8 cellular contexts compared by ENCODE assay signal in genomic region chr1:1745651-1746565, GRCh38. TPM values are rescaled to one million over a fixed set of nuclear protein-coding genes. Genes with fewer than 3 reads are reported as not detected.
A peak's percentile ranks its signal among the peaks of the same experiment; 100 is the strongest.
DNase-seq lines count a peak whose midpoint lies in the region; ATAC-seq and TF ChIP-seq lines count a peak whose summit lies in the region.
"Not testable (repeated sequence)": the region's sequence is repeated elsewhere in the genome, so short reads cannot be mapped to it uniquely, and the experiment has no call there.

No MANE protein-coding gene starts in this region.

- not testable (repeated sequence) for H3K27me3 ChIP-seq in left lung

- DNase-seq in AG08396 (ENCODE audit: low spot score) (peak; percentile 27), NCI-H82 (lab: John Stamatoyannopoulos, UW) (peak; percentile 83), left lung (peak; percentile 61 to 81)
- peak; percentile 91 for DNase-seq in activated CD8-positive, alpha-beta T cell treated with anti-CD3 and anti-CD28 coated beads, Interleukin-2, amount 10 ng/mL, durations not matched to agents 7 days and 5 days
- DNase-seq in stimulated activated CD4-positive, alpha-beta T cell treated with anti-CD3 and anti-CD28 coated beads, Interleukin-1b, Interleukin-23, amount 100 ng/mL, for 24 hours (ENCODE audit: low read depth in 4 of 4, low spot score in 1 of 4), result peak; percentile 37 to 91 (median 80)

- POLR2A ChIA-PET in activated CD8-positive, alpha-beta T cell treated with anti-CD3 and anti-CD28 coated beads, Interleukin-2, amount 10 ng/mL, durations not matched to agents 7 days and 5 days (lab: Charles Lee), result interaction anchor here (0.6 kb wide), 1 partner anchor 38 kb away, joined by 3 read pairs; no protein-coding TSS in a partner anchor

- not testable (repeated sequence) for H3K27me3 Mint-ChIP-seq in activated CD8-positive, alpha-beta T cell treated with anti-CD3 and anti-CD28 coated beads, Interleukin-2, amount 10 ng/mL, durations not matched to agents 7 days and 5 days (ENCODE audit: low read depth); dendritic cell treated with granulocyte-macrophage colony-stimulating factor and Interleukin-4, amounts not matched to agents 40 ng/mL and 50 ng/mL, for 4 days

- H3K27ac ChIP-seq in left lung, result peak overlapping the region; percentile 58 to 72

- peak overlapping the region; percentile 69 for H3K4me3 Mint-ChIP-seq in activated CD8-positive, alpha-beta T cell treated with anti-CD3 and anti-CD28 coated beads, Interleukin-2, amount 10 ng/mL, durations not matched to agents 7 days and 5 days
- peak overlapping the region; percentile 77 for H3K4me3 Mint-ChIP-seq in dendritic cell treated with granulocyte-macrophage colony-stimulating factor and Interleukin-4, amounts not matched to agents 40 ng/mL and 50 ng/mL, for 4 days

- not testable (repeated sequence) for TF ChIP-seq CTCF in left lung (IDR thresholded peaks at IDR 0.05)

- CTCF ChIA-PET in activated CD8-positive, alpha-beta T cell treated with anti-CD3 and anti-CD28 coated beads, Interleukin-2, amount 10 ng/mL, durations not matched to agents 7 days and 5 days (lab: Charles Lee), result not testable (repeated sequence)

- peak overlapping the region; percentile 86 for H3K27ac Mint-ChIP-seq in activated CD8-positive, alpha-beta T cell treated with anti-CD3 and anti-CD28 coated beads, Interleukin-2, amount 10 ng/mL, durations not matched to agents 7 days and 5 days
- H3K27ac Mint-ChIP-seq in dendritic cell treated with granulocyte-macrophage colony-stimulating factor and Interleukin-4, amounts not matched to agents 40 ng/mL and 50 ng/mL, for 4 days, result peak overlapping the region; percentile 95

- not testable (repeated sequence) for H3K4me3 ChIP-seq in left lung

- ATAC-seq in GM19328 (IDR thresholded peaks at IDR 0.05; ENCODE audit: unreplicated experiment) (peak; percentile 60), HG03342 (IDR thresholded peaks at IDR 0.05; ENCODE audit: unreplicated experiment) (peak; percentile 51), left lung (peak; percentile 97)
- peak; percentile 82 for ATAC-seq in activated CD8-positive, alpha-beta T cell treated with anti-CD3 and anti-CD28 coated beads, Interleukin-2, amount 10 ng/mL, durations not matched to agents 7 days and 5 days

- not testable (repeated sequence) for H3K36me3 Mint-ChIP-seq in activated CD8-positive, alpha-beta T cell treated with anti-CD3 and anti-CD28 coated beads, Interleukin-2, amount 10 ng/mL, durations not matched to agents 7 days and 5 days (ENCODE audit: low read depth)
- H3K36me3 Mint-ChIP-seq in dendritic cell treated with granulocyte-macrophage colony-stimulating factor and Interleukin-4, amounts not matched to agents 40 ng/mL and 50 ng/mL, for 4 days (ENCODE audit: low read depth), result peaks cover 22% of the 10 kb centered on the region

- not testable (repeated sequence) for H3K4me1 ChIP-seq in left lung

- intact Hi-C loops in dendritic cell treated with granulocyte-macrophage colony-stimulating factor and Interleukin-4, amounts not matched to agents 40 ng/mL and 50 ng/mL, for 4 days (cut with micrococcal nuclease); left lung (cut with DNase I): not testable (repeated sequence)

- not testable (repeated sequence) for H3K9me3 ChIP-seq in left lung

- not testable (repeated sequence) for H3K9me3 Mint-ChIP-seq in activated CD8-positive, alpha-beta T cell treated with anti-CD3 and anti-CD28 coated beads, Interleukin-2, amount 10 ng/mL, durations not matched to agents 7 days and 5 days (ENCODE audit: insufficient read depth); dendritic cell treated with granulocyte-macrophage colony-stimulating factor and Interleukin-4, amounts not matched to agents 40 ng/mL and 50 ng/mL, for 4 days

- not testable (repeated sequence) for H3K36me3 ChIP-seq in left lung

- H3K4me1 Mint-ChIP-seq in activated CD8-positive, alpha-beta T cell treated with anti-CD3 and anti-CD28 coated beads, Interleukin-2, amount 10 ng/mL, durations not matched to agents 7 days and 5 days (ENCODE audit: low read depth), result not testable (repeated sequence)
- peaks cover 13% of the 10 kb centered on the region for H3K4me1 Mint-ChIP-seq in dendritic cell treated with granulocyte-macrophage colony-stimulating factor and Interleukin-4, amounts not matched to agents 40 ng/mL and 50 ng/mL, for 4 days (ENCODE audit: low read depth)

RNA-seq across cellular contexts. Expression of gene CDK11A, which starts 21.8 kb away (rescaled TPM):
- total RNA-seq in activated CD8-positive, alpha-beta T cell treated with anti-CD3 and anti-CD28 coated beads, Interleukin-2, amount 10 ng/mL, durations not matched to agents 7 days and 5 days, result 10 to 100 TPM; 83.6 to 85.8 TPM
- total RNA-seq in left lung, result 10 to 100 TPM; 21.1 to 43.2 TPM

RNA-seq across cellular contexts. Expression of gene NADK, which starts 32.4 kb away (rescaled TPM):
- total RNA-seq in activated CD8-positive, alpha-beta T cell treated with anti-CD3 and anti-CD28 coated beads, Interleukin-2, amount 10 ng/mL, durations not matched to agents 7 days and 5 days, result 10 to 100 TPM; 82.0 to 82.9 TPM
- total RNA-seq in left lung, result 100 to 1,000 TPM in 1 of 2 donors, 10 to 100 TPM in 1; 82.3 to 126 TPM

RNA-seq across cellular contexts. Expression of gene SLC35E2B, which starts 53.3 kb away (rescaled TPM):
- 10 to 100 TPM; 39.6 to 40.7 TPM for total RNA-seq in activated CD8-positive, alpha-beta T cell treated with anti-CD3 and anti-CD28 coated beads, Interleukin-2, amount 10 ng/mL, durations not matched to agents 7 days and 5 days
- 10 to 100 TPM; 45.7 to 55.4 TPM for total RNA-seq in left lung

Comparison
In these comparisons a context has a peak if more than half of its experiments do, and no peak if none do; other contexts are left out.
1. DNase-seq: peak in every context shown above with its lines; median percentile 91 in activated CD8-positive, alpha-beta T cell treated with anti-CD3 and anti-CD28 coated beads, Interleukin-2, amount 10 ng/mL, durations not matched to agents 7 days and 5 days; 83 in NCI-H82; 80 in stimulated activated CD4-positive, alpha-beta T cell treated with anti-CD3 and anti-CD28 coated beads, Interleukin-1b, Interleukin-23, amount 100 ng/mL, for 24 hours; 71 in left lung; 27 in AG08396.